ENCODE assay signal across 25 cellular contexts in the genomic region with DNA sequence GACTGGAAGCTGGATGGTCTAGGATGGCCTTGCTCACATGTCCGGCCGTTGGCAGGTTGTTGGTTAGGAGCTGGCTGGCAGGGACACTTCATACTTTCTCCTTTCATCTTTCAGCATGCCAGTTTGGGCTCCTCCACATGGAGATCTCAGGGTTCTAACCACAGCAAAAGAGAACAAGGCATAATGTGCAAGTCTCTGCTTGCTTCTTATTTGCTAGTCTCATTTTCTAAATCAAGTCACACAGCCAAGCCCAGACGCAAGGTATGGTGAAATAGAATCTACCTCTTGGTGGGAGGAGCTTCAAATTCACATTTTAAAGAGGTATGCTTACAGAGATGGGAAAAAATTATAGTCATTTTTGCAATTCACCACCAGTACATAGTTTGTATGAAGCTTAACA.
DNase-seq lines count a peak whose midpoint lies in the region; ATAC-seq, FAIRE-seq and TF ChIP-seq lines count a peak whose summit lies in the region.
"Had no signal": no experiment of that assay in that cellular context is flagged by ENCODE, and none has a peak within 500 bp of the region (broad histone marks: within the 10 kb centered on the region; RNA-seq: fewer than 3 reads in every experiment).

No MANE protein-coding gene starts in this region.

- no peaks in the 10 kb centered on the region for H3K4me1 ChIP-seq in mammary epithelial cell (ENCODE audit: insufficient read depth, low read length)
- H3K4me1 ChIP-seq: Peyer's patch had no signal

- WGBS in mammary epithelial cell (ENCODE audit: low coverage, missing lambda C conversion rate), result 29% methylated on average over 3 of the region's 3 CpGs

- H3K9ac ChIP-seq in mammary epithelial cell (ENCODE audit: insufficient read depth, low read length), result no peak overlapping the region
- H3K9ac ChIP-seq: BLaER1 treated with 17β-estradiol and CSF1 and Interleukin-3, amounts not matched to agents 10 nM and 100 nM; KMS-11 had no signal

- TF ChIP-seq CTCF in mammary epithelial cell (conservative IDR thresholded peaks at IDR 0.05 in 1 of 2, IDR thresholded peaks at IDR 0.05 in 1 of 2; ENCODE audit: extremely low read depth in 1 of 2, insufficient read depth in 1 of 2, low read depth in 1 of 2, low read length in 2 of 2), result no peak

- H3K9me3 Mint-ChIP-seq in memory B cell, result no peaks in the 10 kb centered on the region
- H3K9me3 Mint-ChIP-seq in activated T-helper 1 cell treated with anti-CD3 and anti-CD28 coated beads, Interleukin-12 subunit alpha, Interleukin-12 subunit beta, Interleukin-2, Interleukin-4 antibody, amounts not matched to agents 30 ng/mL and 10 ng/mL and 1 ng/mL, durations not matched to agents 14 hours and 24 hours and 36 hours, result no peaks in the 10 kb centered on the region
- H3K9me3 Mint-ChIP-seq: CD4-positive, alpha-beta T cell had no signal

- H3K4me2 ChIP-seq in mammary epithelial cell (ENCODE audit: insufficient read depth, low read depth, low read length), result no peak overlapping the region
- H3K4me2 ChIP-seq: KMS-11 had no signal

- CTCF ChIA-PET in mammary epithelial cell (lab: Charles Lee; ENCODE audit: low non-redundant PET), result no interaction called here

- H3K27ac ChIP-seq in mammary epithelial cell (ENCODE audit: insufficient read depth, low read depth, low read length), result no peak overlapping the region
- H3K27ac ChIP-seq: BLaER1 treated with 17β-estradiol and CSF1 and Interleukin-3, amounts not matched to agents 10 nM and 100 nM; KMS-11; Peyer's patch; SK-N-MC had no signal

- no peaks in the 10 kb centered on the region for H3K9me3 ChIP-seq in mammary epithelial cell (replicated peaks; ENCODE audit: insufficient read depth, low read length)
- H3K9me3 ChIP-seq: BLaER1 treated with 17β-estradiol and CSF1 and Interleukin-3, amounts not matched to agents 10 nM and 100 nM; Peyer's patch had no signal

- H3K79me2 ChIP-seq in mammary epithelial cell (ENCODE audit: insufficient read depth, low read length), result no peaks in the 10 kb centered on the region

- peak overlapping the region; percentile 32 for H3K27ac Mint-ChIP-seq in memory B cell
- no peak overlapping the region for H3K27ac Mint-ChIP-seq in activated T-helper 1 cell treated with anti-CD3 and anti-CD28 coated beads, Interleukin-12 subunit alpha, Interleukin-12 subunit beta, Interleukin-2, Interleukin-4 antibody, amounts not matched to agents 30 ng/mL and 10 ng/mL and 1 ng/mL, durations not matched to agents 14 hours and 24 hours and 36 hours
- H3K27ac Mint-ChIP-seq: CD4-positive, alpha-beta T cell had no signal

- no peak for DNase-seq in GM12892 (ENCODE audit: insufficient read length)
- peak; percentile 53 for DNase-seq in mammary epithelial cell
- no peak for DNase-seq in memory B cell (ENCODE audit: low spot score in 2 of 2)
- no peak for DNase-seq in activated T-helper 1 cell treated with anti-CD3 and anti-CD28 coated beads, Interleukin-12 subunit alpha, Interleukin-12 subunit beta, Interleukin-2, Interleukin-4 antibody, amounts not matched to agents 30 ng/mL and 10 ng/mL and 1 ng/mL, durations not matched to agents 14 hours and 24 hours and 36 hours (ENCODE audit: low spot score)
- DNase-seq: CD4-positive, alpha-beta T cell; IMR-90; NCI-H1048; NCI-H1417; NCI-H1694; NCI-H2081; NCI-H2227 treated with DMSO at 0.1 percent for 48 hours; NCI-H526 treated with DMSO at 0.1 percent for 48 hours; OCI-M1; Peyer's patch; SHP77 treated with DMSO at 0.1 percent for 48 hours had no signal

- H4K20me1 ChIP-seq in mammary epithelial cell (ENCODE audit: insufficient read depth, low read length), result no peaks in the 10 kb centered on the region
- H4K20me1 ChIP-seq: BLaER1 treated with 17β-estradiol and CSF1 and Interleukin-3, amounts not matched to agents 10 nM and 100 nM had no signal

- H3K36me3 Mint-ChIP-seq in memory B cell, result no peaks in the 10 kb centered on the region
- H3K36me3 Mint-ChIP-seq in activated T-helper 1 cell treated with anti-CD3 and anti-CD28 coated beads, Interleukin-12 subunit alpha, Interleukin-12 subunit beta, Interleukin-2, Interleukin-4 antibody, amounts not matched to agents 30 ng/mL and 10 ng/mL and 1 ng/mL, durations not matched to agents 14 hours and 24 hours and 36 hours (ENCODE audit: low read depth), result no peaks in the 10 kb centered on the region

- ATAC-seq in HG02798 (IDR thresholded peaks at IDR 0.05; ENCODE audit: poor library complexity, unreplicated experiment) (peak; percentile 8), memory B cell (ENCODE audit: low read depth) (no peak), GM18498 (IDR thresholded peaks at IDR 0.05; ENCODE audit: unreplicated experiment) (no peak), HG03521 (IDR thresholded peaks at IDR 0.05; ENCODE audit: unreplicated experiment) (no peak)
- ATAC-seq: HCT116 had no signal

- H3K27me3 ChIP-seq in mammary epithelial cell (ENCODE audit: insufficient read depth, low read length), result no peaks in the 10 kb centered on the region
- H3K27me3 ChIP-seq: BLaER1 treated with 17β-estradiol and CSF1 and Interleukin-3, amounts not matched to agents 10 nM and 100 nM; Peyer's patch had no signal

- TF ChIP-seq POLR2A in GM12892 (IDR thresholded peaks at IDR 0.05; ENCODE audit: low read depth, low read length), result no peak

- dilution Hi-C loops in mammary epithelial cell (cut with HindIII; ENCODE audit: low sequenced_read_pairs), result no loop called here

- H3K4me3 Mint-ChIP-seq in memory B cell, result no peak overlapping the region
- no peak overlapping the region for H3K4me3 Mint-ChIP-seq in activated T-helper 1 cell treated with anti-CD3 and anti-CD28 coated beads, Interleukin-12 subunit alpha, Interleukin-12 subunit beta, Interleukin-2, Interleukin-4 antibody, amounts not matched to agents 30 ng/mL and 10 ng/mL and 1 ng/mL, durations not matched to agents 14 hours and 24 hours and 36 hours
- H3K4me3 Mint-ChIP-seq: CD4-positive, alpha-beta T cell had no signal

- H2AFZ ChIP-seq in mammary epithelial cell (ENCODE audit: low read depth, low read length), result peak overlapping the region; percentile 71

- peak; percentile 48 for FAIRE-seq in GM12892 (lab: Jason Lieb, UNC)
- FAIRE-seq: A204.1, D721Med, G401.6 had no signal

- in situ Hi-C loops in mammary epithelial cell (cut with MboI; ENCODE audit: low sequenced_read_pairs in 2 of 2), result no loop called here

- H3K27me3 Mint-ChIP-seq in memory B cell, result no peaks in the 10 kb centered on the region
- peaks cover 10% of the 10 kb centered on the region for H3K27me3 Mint-ChIP-seq in activated T-helper 1 cell treated with anti-CD3 and anti-CD28 coated beads, Interleukin-12 subunit alpha, Interleukin-12 subunit beta, Interleukin-2, Interleukin-4 antibody, amounts not matched to agents 30 ng/mL and 10 ng/mL and 1 ng/mL, durations not matched to agents 14 hours and 24 hours and 36 hours (ENCODE audit: insufficient read depth)
- H3K27me3 Mint-ChIP-seq: CD4-positive, alpha-beta T cell had no signal

- peaks cover 17% of the 10 kb centered on the region for H3K4me1 Mint-ChIP-seq in memory B cell
- peaks cover 10% of the 10 kb centered on the region for H3K4me1 Mint-ChIP-seq in activated T-helper 1 cell treated with anti-CD3 and anti-CD28 coated beads, Interleukin-12 subunit alpha, Interleukin-12 subunit beta, Interleukin-2, Interleukin-4 antibody, amounts not matched to agents 30 ng/mL and 10 ng/mL and 1 ng/mL, durations not matched to agents 14 hours and 24 hours and 36 hours (ENCODE audit: low read depth)

- BruUV-seq in mammary epithelial cell (replicated peaks; lab: Mats Ljungman, UMichigan), result no TSS peak

- H3K36me3 ChIP-seq in mammary epithelial cell (ENCODE audit: insufficient read depth, low read length), result no peaks in the 10 kb centered on the region
- H3K36me3 ChIP-seq: BLaER1 treated with 17β-estradiol and CSF1 and Interleukin-3, amounts not matched to agents 10 nM and 100 nM; Peyer's patch had no signal

- H3K4me3 ChIP-seq in mammary epithelial cell (replicated peaks in 1 of 3; ENCODE audit: insufficient read depth in 1 of 3, low read depth in 2 of 3, low read length in 3 of 3), result no peak overlapping the region
- H3K4me3 ChIP-seq: BLaER1 treated with 17β-estradiol and CSF1 and Interleukin-3, amounts not matched to agents 10 nM and 100 nM; Peyer's patch; SK-N-MC had no signal

- intact Hi-C loops in mammary epithelial cell (cut with micrococcal nuclease), result no loop called here
- intact Hi-C loops in activated T-helper 1 cell treated with anti-CD3 and anti-CD28 coated beads, Interleukin-12 subunit alpha, Interleukin-12 subunit beta, Interleukin-2, Interleukin-4 antibody, amounts not matched to agents 30 ng/mL and 10 ng/mL and 1 ng/mL, durations not matched to agents 14 hours and 24 hours and 36 hours (cut with micrococcal nuclease), result loop anchor here (10.0 kb wide), 1 partner anchor 819 kb away; the partner anchor contains the start of genes CAPS2 and GLIPR1L1
